In the genomic region with DNA sequence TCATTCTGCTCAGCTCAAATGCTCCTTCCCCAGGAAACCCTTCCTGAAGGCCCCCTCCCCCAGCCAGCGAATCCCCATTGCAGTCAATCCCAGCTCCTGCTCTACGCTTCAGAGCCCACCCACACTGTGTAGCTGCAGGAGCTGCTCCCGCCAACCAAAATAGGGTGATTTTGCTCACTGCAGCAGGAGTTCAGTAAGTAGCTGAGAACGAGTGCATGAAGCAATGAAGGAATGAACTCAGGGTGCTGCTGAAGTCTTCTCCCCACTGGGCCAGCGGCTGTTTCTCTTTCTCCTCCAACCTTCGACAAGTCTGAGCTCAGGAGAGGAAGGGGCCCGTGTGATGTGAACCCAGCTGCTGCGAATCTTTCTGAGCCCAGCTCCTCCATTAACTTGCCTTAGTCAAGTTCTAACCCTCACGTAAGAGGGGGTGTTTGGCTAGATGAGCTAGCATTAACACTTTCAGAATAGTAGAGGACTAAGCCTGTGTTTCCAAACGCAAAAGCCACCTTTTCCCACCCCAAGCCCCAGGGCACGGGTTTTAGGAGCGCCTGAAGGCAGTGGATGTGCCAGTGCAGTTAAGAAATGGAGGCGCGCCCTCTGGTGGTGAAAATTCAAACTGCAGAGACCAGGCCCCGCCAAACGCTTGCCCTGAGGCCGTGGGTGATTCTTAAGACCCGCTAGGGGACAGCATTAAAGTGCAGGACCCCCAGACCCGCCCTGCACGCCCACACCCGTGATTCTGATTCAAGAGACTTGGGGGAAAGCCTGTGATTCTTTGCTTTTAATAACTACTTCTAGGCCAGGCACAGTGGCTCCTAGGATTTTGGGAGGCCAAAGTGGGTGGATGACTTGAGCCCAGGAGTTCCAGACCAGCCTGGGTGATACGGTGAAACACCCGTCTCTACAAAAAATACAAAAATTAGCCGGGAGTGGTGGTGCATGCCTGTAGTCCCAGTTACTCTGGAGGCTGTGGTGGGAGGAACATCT, we compare ENCODE assay signal across 1 cellular context.
A peak's percentile ranks its signal among the peaks of the same experiment; 100 is the strongest.
TF ChIP-seq lines count a peak whose summit lies in the region.

No MANE protein-coding gene starts in this region.

TF ChIP-seq in HepG2, 621 proteins besides CTCF, POLR2A, EP300 and RAD21 (continued from another document):
- TF ChIP-seq, protein P1, sequence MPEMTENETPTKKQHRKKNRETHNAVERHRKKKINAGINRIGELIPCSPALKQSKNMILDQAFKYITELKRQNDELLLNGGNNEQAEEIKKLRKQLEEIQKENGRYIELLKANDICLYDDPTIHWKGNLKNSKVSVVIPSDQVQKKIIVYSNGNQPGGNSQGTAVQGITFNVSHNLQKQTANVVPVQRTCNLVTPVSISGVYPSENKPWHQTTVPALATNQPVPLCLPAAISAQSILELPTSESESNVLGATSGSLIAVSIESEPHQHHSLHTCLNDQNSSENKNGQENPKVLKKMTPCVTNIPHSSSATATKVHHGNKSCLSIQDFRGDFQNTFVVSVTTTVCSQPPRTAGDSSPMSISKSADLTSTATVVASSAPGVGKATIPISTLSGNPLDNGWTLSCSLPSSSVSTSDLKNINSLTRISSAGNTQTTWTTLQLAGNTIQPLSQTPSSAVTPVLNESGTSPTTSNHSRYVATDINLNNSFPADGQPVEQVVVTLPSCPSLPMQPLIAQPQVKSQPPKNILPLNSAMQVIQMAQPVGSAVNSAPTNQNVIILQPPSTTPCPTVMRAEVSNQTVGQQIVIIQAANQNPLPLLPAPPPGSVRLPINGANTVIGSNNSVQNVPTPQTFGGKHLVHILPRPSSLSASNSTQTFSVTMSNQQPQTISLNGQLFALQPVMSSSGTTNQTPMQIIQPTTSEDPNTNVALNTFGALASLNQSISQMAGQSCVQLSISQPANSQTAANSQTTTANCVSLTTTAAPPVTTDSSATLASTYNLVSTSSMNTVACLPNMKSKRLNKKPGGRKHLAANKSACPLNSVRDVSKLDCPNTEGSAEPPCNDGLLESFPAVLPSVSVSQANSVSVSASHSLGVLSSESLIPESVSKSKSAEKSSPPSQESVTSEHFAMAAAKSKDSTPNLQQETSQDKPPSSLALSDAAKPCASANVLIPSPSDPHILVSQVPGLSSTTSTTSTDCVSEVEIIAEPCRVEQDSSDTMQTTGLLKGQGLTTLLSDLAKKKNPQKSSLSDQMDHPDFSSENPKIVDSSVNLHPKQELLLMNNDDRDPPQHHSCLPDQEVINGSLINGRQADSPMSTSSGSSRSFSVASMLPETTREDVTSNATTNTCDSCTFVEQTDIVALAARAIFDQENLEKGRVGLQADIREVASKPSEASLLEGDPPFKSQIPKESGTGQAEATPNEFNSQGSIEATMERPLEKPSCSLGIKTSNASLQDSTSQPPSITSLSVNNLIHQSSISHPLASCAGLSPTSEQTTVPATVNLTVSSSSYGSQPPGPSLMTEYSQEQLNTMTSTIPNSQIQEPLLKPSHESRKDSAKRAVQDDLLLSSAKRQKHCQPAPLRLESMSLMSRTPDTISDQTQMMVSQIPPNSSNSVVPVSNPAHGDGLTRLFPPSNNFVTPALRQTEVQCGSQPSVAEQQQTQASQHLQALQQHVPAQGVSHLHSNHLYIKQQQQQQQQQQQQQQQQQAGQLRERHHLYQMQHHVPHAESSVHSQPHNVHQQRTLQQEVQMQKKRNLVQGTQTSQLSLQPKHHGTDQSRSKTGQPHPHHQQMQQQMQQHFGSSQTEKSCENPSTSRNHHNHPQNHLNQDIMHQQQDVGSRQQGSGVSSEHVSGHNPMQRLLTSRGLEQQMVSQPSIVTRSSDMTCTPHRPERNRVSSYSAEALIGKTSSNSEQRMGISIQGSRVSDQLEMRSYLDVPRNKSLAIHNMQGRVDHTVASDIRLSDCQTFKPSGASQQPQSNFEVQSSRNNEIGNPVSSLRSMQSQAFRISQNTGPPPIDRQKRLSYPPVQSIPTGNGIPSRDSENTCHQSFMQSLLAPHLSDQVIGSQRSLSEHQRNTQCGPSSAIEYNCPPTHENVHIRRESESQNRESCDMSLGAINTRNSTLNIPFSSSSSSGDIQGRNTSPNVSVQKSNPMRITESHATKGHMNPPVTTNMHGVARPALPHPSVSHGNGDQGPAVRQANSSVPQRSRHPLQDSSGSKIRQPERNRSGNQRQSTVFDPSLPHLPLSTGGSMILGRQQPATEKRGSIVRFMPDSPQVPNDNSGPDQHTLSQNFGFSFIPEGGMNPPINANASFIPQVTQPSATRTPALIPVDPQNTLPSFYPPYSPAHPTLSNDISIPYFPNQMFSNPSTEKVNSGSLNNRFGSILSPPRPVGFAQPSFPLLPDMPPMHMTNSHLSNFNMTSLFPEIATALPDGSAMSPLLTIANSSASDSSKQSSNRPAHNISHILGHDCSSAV (CRISPR knock-in tag; IDR thresholded peaks at IDR 0.05; ENCODE audit: borderline replicate concordance) = no peak
- TF ChIP-seq GATAD2A (CRISPR knock-in tag; IDR thresholded peaks at IDR 0.05) (peak; percentile 52; the same call in 1 of the 2 replicates), YEATS2 (CRISPR knock-in tag; IDR thresholded peaks at IDR 0.05; ENCODE audit: borderline replicate concordance) (no peak), FOSL2 (CRISPR knock-in tag; IDR thresholded peaks at IDR 0.05) (peak; percentile 30; the same call in 1 of the 2 replicates), HNRNPL (IDR thresholded peaks at IDR 0.05; ENCODE audit: low read depth, low read length) (0 out of 2 replicates have a peak, but pooled peaks have one; percentile 66), ELF3 (CRISPR knock-in tag; IDR thresholded peaks at IDR 0.05) (no peak), RBM39 (IDR thresholded peaks at IDR 0.05; ENCODE audit: low read depth, low read length, poor library complexity, severe bottlenecking) (peak; percentile 53), HNRNPUL1 (IDR thresholded peaks at IDR 0.05; ENCODE audit: low read depth, low read length) (no peak), PCBP1 (IDR thresholded peaks at IDR 0.05; ENCODE audit: borderline replicate concordance, low read depth, low read length) (no peak), ZSCAN12 (CRISPR knock-in tag; IDR thresholded peaks at IDR 0.05) (no peak)
- TF ChIP-seq, protein P2, sequence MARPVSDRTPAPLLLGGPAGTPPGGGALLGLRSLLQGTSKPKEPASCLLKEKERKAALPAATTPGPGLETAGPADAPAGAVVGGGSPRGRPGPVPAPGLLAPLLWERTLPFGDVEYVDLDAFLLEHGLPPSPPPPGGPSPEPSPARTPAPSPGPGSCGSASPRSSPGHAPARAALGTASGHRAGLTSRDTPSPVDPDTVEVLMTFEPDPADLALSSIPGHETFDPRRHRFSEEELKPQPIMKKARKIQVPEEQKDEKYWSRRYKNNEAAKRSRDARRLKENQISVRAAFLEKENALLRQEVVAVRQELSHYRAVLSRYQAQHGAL (CRISPR knock-in tag; IDR thresholded peaks at IDR 0.05; ENCODE audit: not compliant biosample characterization) = no peak
- TF ChIP-seq, protein P3, sequence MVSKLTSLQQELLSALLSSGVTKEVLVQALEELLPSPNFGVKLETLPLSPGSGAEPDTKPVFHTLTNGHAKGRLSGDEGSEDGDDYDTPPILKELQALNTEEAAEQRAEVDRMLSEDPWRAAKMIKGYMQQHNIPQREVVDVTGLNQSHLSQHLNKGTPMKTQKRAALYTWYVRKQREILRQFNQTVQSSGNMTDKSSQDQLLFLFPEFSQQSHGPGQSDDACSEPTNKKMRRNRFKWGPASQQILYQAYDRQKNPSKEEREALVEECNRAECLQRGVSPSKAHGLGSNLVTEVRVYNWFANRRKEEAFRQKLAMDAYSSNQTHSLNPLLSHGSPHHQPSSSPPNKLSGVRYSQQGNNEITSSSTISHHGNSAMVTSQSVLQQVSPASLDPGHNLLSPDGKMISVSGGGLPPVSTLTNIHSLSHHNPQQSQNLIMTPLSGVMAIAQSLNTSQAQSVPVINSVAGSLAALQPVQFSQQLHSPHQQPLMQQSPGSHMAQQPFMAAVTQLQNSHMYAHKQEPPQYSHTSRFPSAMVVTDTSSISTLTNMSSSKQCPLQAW (CRISPR knock-in tag; IDR thresholded peaks at IDR 0.05) = 0 out of 2 replicates have a peak, but pooled peaks have one; percentile 19
- TF ChIP-seq, protein P4, sequence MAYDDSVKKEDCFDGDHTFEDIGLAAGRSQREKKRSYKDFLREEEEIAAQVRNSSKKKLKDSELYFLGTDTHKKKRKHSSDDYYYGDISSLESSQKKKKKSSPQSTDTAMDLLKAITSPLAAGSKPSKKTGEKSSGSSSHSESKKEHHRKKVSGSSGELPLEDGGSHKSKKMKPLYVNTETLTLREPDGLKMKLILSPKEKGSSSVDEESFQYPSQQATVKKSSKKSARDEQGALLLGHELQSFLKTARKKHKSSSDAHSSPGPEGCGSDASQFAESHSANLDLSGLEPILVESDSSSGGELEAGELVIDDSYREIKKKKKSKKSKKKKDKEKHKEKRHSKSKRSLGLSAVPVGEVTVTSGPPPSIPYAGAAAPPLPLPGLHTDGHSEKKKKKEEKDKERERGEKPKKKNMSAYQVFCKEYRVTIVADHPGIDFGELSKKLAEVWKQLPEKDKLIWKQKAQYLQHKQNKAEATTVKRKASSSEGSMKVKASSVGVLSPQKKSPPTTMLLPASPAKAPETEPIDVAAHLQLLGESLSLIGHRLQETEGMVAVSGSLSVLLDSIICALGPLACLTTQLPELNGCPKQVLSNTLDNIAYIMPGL (CRISPR knock-in tag; IDR thresholded peaks at IDR 0.05; ENCODE audit: borderline replicate concordance in 1 of 2, low read depth in 1 of 2) = peak in 1 of 2 experiments; percentile 56; a peak in 1 of 4 replicates
- TF ChIP-seq, protein P5, sequence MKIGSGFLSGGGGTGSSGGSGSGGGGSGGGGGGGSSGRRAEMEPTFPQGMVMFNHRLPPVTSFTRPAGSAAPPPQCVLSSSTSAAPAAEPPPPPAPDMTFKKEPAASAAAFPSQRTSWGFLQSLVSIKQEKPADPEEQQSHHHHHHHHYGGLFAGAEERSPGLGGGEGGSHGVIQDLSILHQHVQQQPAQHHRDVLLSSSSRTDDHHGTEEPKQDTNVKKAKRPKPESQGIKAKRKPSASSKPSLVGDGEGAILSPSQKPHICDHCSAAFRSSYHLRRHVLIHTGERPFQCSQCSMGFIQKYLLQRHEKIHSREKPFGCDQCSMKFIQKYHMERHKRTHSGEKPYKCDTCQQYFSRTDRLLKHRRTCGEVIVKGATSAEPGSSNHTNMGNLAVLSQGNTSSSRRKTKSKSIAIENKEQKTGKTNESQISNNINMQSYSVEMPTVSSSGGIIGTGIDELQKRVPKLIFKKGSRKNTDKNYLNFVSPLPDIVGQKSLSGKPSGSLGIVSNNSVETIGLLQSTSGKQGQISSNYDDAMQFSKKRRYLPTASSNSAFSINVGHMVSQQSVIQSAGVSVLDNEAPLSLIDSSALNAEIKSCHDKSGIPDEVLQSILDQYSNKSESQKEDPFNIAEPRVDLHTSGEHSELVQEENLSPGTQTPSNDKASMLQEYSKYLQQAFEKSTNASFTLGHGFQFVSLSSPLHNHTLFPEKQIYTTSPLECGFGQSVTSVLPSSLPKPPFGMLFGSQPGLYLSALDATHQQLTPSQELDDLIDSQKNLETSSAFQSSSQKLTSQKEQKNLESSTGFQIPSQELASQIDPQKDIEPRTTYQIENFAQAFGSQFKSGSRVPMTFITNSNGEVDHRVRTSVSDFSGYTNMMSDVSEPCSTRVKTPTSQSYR (CRISPR knock-in tag; IDR thresholded peaks at IDR 0.05; ENCODE audit: borderline replicate concordance) = no peak
TF ChIP-seq in HepG2: peak in this region for 54.
